Comparison of ENCODE assay signal across 14 cellular contexts in the genomic region with DNA sequence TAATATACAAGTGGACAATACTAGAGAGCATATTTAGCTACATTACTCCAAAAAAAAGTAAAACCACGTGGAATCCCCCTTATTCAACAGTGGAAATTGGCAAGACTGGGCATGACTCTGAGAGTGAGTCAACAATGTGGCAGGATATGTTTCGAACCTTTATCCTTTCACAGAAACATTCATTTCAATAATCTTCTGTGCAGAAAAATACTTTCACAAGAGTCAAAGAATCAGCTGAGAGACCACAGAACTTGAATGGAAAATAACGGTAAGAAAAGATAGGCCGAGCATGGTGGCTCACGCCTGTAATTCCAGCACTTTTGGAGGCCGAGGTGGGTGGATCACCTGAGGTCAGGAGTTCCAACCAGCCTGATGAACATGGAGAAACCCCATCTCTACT. TPM values are rescaled to one million over a fixed set of nuclear protein-coding genes. Genes with fewer than 3 reads are reported as not detected.
DNase-seq lines count a peak whose midpoint lies in the region; ATAC-seq, FAIRE-seq and TF ChIP-seq lines count a peak whose summit lies in the region.
"Had no signal": no experiment of that assay in that cellular context is flagged by ENCODE, and none has a peak within 500 bp of the region (broad histone marks: within the 10 kb centered on the region; RNA-seq: fewer than 3 reads in every experiment).

No MANE protein-coding gene starts in this region.

- peaks cover 17% of the 10 kb centered on the region for H3K9me3 Mint-ChIP-seq in activated T-cell treated with anti-CD3 and anti-CD28 coated beads, Interleukin-2, amount 50 U/mL, for 4 hours
- H3K9me3 Mint-ChIP-seq in stimulated activated effector memory CD8-positive, alpha-beta T cell treated with anti-CD3 and anti-CD28 coated beads, Interleukin-12 subunit alpha, Interleukin-12 subunit beta, amount 100 ng/mL, for 72 hours = peaks cover 9% of the 10 kb centered on the region

- H3K9ac ChIP-seq in adipocyte (ENCODE audit: low read length) = no peak overlapping the region
- H3K9ac ChIP-seq: neural progenitor cell had no signal

- peak overlapping the region; percentile 86 for H3K27ac Mint-ChIP-seq in stimulated activated effector memory CD8-positive, alpha-beta T cell treated with anti-CD3 and anti-CD28 coated beads, Interleukin-12 subunit alpha, Interleukin-12 subunit beta, amount 100 ng/mL, for 72 hours
- H3K27ac Mint-ChIP-seq: neural progenitor cell had no signal

- H3K4me3 ChIP-seq in adipocyte (ENCODE audit: low read length) = no peak overlapping the region
- H3K4me3 ChIP-seq: neural progenitor cell had no signal

- FAIRE-seq in HTR-8/SVneo (lab: Jason Lieb, UNC) (no peak), GM12891 (lab: Jason Lieb, UNC) (no peak)

- no peaks in the 10 kb centered on the region for H3K36me3 ChIP-seq in adipocyte (ENCODE audit: control insufficient read depth, insufficient read depth, low read length, severe bottlenecking)
- H3K36me3 ChIP-seq: neural progenitor cell had no signal

- H3K4me3 Mint-ChIP-seq in activated T-cell treated with anti-CD3 and anti-CD28 coated beads, Interleukin-2, amount 50 U/mL, for 4 hours = no peak overlapping the region
- peak overlapping the region; percentile 4 for H3K4me3 Mint-ChIP-seq in stimulated activated effector memory CD8-positive, alpha-beta T cell treated with anti-CD3 and anti-CD28 coated beads, Interleukin-12 subunit alpha, Interleukin-12 subunit beta, amount 100 ng/mL, for 72 hours
- H3K4me3 Mint-ChIP-seq: neural progenitor cell had no signal

- peaks cover 17% of the 10 kb centered on the region for H3K4me1 ChIP-seq in adipocyte (ENCODE audit: control insufficient read depth, insufficient read depth, low read length)
- H3K4me1 ChIP-seq: neural progenitor cell had no signal

- no peaks in the 10 kb centered on the region for H3K36me3 Mint-ChIP-seq in activated T-cell treated with anti-CD3 and anti-CD28 coated beads, Interleukin-2, amount 50 U/mL, for 4 hours (ENCODE audit: insufficient read depth)
- peaks cover 40% of the 10 kb centered on the region for H3K36me3 Mint-ChIP-seq in stimulated activated effector memory CD8-positive, alpha-beta T cell treated with anti-CD3 and anti-CD28 coated beads, Interleukin-12 subunit alpha, Interleukin-12 subunit beta, amount 100 ng/mL, for 72 hours
- H3K36me3 Mint-ChIP-seq: neural progenitor cell had no signal

- peaks cover 23% of the 10 kb centered on the region for H3K4me1 Mint-ChIP-seq in activated T-cell treated with anti-CD3 and anti-CD28 coated beads, Interleukin-2, amount 50 U/mL, for 4 hours (ENCODE audit: low read depth)
- peaks cover 45% of the 10 kb centered on the region for H3K4me1 Mint-ChIP-seq in stimulated activated effector memory CD8-positive, alpha-beta T cell treated with anti-CD3 and anti-CD28 coated beads, Interleukin-12 subunit alpha, Interleukin-12 subunit beta, amount 100 ng/mL, for 72 hours
- H3K4me1 Mint-ChIP-seq: neural progenitor cell had no signal

- H3K9me3 ChIP-seq in adipocyte (ENCODE audit: control insufficient read depth, low read length) = peaks cover 17% of the 10 kb centered on the region

- TF ChIP-seq POLR2A in GM12891 (IDR thresholded peaks at IDR 0.05; ENCODE audit: low read depth, low read length) = no peak

- ATAC-seq in activated T-cell treated with anti-CD3 and anti-CD28 coated beads, Interleukin-2, amount 50 U/mL, for 4 hours = peak; percentile 82 to 91
- peak; percentile 92 for ATAC-seq in stimulated activated effector memory CD8-positive, alpha-beta T cell treated with anti-CD3 and anti-CD28 coated beads, Interleukin-12 subunit alpha, Interleukin-12 subunit beta, amount 100 ng/mL, for 72 hours
- ATAC-seq in GM19397 (IDR thresholded peaks at IDR 0.05; ENCODE audit: unreplicated experiment) (no peak), left cardiac atrium (no peak)

- H3K27me3 Mint-ChIP-seq in activated T-cell treated with anti-CD3 and anti-CD28 coated beads, Interleukin-2, amount 50 U/mL, for 4 hours (ENCODE audit: low read depth) = peaks cover 19% of the 10 kb centered on the region

- no peak for DNase-seq in activated T-cell treated with anti-CD3 and anti-CD28 coated beads, Interleukin-2, amount 50 U/mL, for 4 hours
- DNase-seq in activated T-cell treated with anti-CD3 and anti-CD28 coated beads for 4 hours (no peak), HTR-8/SVneo (ENCODE audit: insufficient read length, low spot score) (peak; percentile 65), adipocyte (ENCODE audit: low read depth) (peak; percentile 4), left cardiac atrium (no peak), GM12891 (ENCODE audit: insufficient read length, low spot score) (no peak)
- DNase-seq in stimulated activated effector memory CD8-positive, alpha-beta T cell treated with anti-CD3 and anti-CD28 coated beads, Interleukin-12 subunit alpha, Interleukin-12 subunit beta, amount 100 ng/mL, for 72 hours (ENCODE audit: low spot score in 2 of 2) = peak in 1 of 2 donors; percentile 59
- DNase-seq: effector memory CD4-positive, alpha-beta T cell; NCI-H1930 had no signal

- intact Hi-C loops in left cardiac atrium (cut with DNase I) = no loop called here

- H3K27me3 ChIP-seq in adipocyte (replicated peaks; ENCODE audit: control insufficient read depth, insufficient read depth, low read length) = no peaks in the 10 kb centered on the region

TF ChIP-seq in GM12891, 5 proteins besides CTCF, POLR2A, EP300 and RAD21:
- TF ChIP-seq TAF1 (IDR thresholded peaks at IDR 0.05; ENCODE audit: low read depth, low read length) (no peak), PAX5 (IDR thresholded peaks at IDR 0.05; ENCODE audit: insufficient read depth, low read length, severe bottlenecking) (no peak), POLR2AphosphoS5 (IDR thresholded peaks at IDR 0.05; ENCODE audit: low read depth, low read length) (no peak), POU2F2 (IDR thresholded peaks at IDR 0.05; ENCODE audit: low read depth, low read length) (no peak), SPI1 (IDR thresholded peaks at IDR 0.05; ENCODE audit: low read depth, low read length) (no peak)

RNA-seq across cellular contexts. Expression of gene CD70, which starts 25.1 kb away (rescaled TPM):
- 10 to 100 TPM in 1 of 3 donors, 1 to 10 TPM in 2; 4.6 to 13.6 (median 6.6) TPM for total RNA-seq in activated T-cell treated with anti-CD3 and anti-CD28 coated beads, Interleukin-2, amount 50 U/mL, for 4 hours
- not detected for total RNA-seq in left cardiac atrium
- polyA plus RNA-seq in GM12891 (2012; ENCODE audit: low read depth, missing spikeins) = 243 TPM
- total RNA-seq: liver, SK-MEL-5 had no signal
- polyA plus RNA-seq: liver had no signal

RNA-seq across cellular contexts. Expression of gene TNFSF14, which starts 53.9 kb away (rescaled TPM):
- 100 to 1,000 TPM; 244 to 279 (median 255) TPM for total RNA-seq in activated T-cell treated with anti-CD3 and anti-CD28 coated beads, Interleukin-2, amount 50 U/mL, for 4 hours
- 1 to 10 TPM; 2.1 to 3.2 TPM for total RNA-seq in left cardiac atrium
- polyA plus RNA-seq in GM12891 (2012; ENCODE audit: low read depth, missing spikeins) = 6.6 TPM
- total RNA-seq: SK-MEL-5, skeletal muscle tissue had no signal

Comparison
In these comparisons a context has a peak if more than half of its experiments do, and no peak if none do; other contexts are left out.
1. ATAC-seq: peak in activated T-cell treated with anti-CD3 and anti-CD28 coated beads, Interleukin-2, amount 50 U/mL, for 4 hours (2 of 2) and stimulated activated effector memory CD8-positive, alpha-beta T cell treated with anti-CD3 and anti-CD28 coated beads, Interleukin-12 subunit alpha, Interleukin-12 subunit beta, amount 100 ng/mL, for 72 hours (single experiment); none in GM19397 (single experiment) and left cardiac atrium (0 of 2).
2. DNase-seq: peak in HTR-8/SVneo (single experiment) and adipocyte (single experiment); none in activated T-cell treated with anti-CD3 and anti-CD28 coated beads, Interleukin-2, amount 50 U/mL, for 4 hours (single experiment), activated T-cell treated with anti-CD3 and anti-CD28 coated beads for 4 hours (single experiment), left cardiac atrium (single experiment) and GM12891 (single experiment).
3. RNA of gene CD70, which starts 25.1 kb away (total RNA-seq): 4.6 to 13.6 TPM in activated T-cell treated with anti-CD3 and anti-CD28 coated beads, Interleukin-2, amount 50 U/mL, for 4 hours; not detected in left cardiac atrium; every median in the first group is over 4 times any median in the second.
4. RNA of gene TNFSF14, which starts 53.9 kb away (total RNA-seq): 244 to 279 TPM in activated T-cell treated with anti-CD3 and anti-CD28 coated beads, Interleukin-2, amount 50 U/mL, for 4 hours; 2.1 to 3.2 TPM in left cardiac atrium; every median in the first group is over 10 times any median in the second.